In the genomic region with DNA sequence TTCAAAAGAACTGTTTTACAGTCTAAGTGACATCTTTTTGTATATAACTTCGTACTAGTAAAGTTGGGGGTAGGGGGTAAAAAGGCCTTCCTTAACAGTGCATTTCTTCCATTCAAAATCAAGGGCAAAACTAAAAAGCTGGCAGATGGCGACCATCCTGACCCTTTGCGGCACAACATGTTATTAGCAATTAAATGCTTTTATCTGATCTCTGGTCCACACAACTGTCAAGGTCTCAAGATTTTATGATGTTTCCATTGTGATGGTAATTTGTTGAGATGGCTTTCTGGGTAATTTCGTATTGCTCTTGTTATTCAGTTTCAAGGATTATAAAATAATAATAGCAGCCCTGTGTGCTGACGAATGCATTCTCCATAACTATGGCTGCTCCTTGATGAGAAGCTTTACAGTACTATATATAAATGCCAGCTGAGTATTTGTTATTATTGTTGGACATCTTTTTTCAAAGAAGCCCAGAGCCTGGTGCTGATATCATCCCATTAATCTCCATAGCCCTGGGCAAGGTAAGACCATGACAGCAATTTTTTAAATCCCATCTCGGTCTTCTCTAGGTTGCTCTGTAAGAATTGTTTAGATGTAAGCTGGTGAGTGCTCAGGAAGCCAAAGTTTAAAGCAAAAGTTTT, we compare ENCODE assay signal across 20 cellular contexts.
DNase-seq lines count a peak whose midpoint lies in the region; ATAC-seq and TF ChIP-seq lines count a peak whose summit lies in the region.
"Had no signal": no experiment of that assay in that cellular context is flagged by ENCODE, and none has a peak within 500 bp of the region (broad histone marks: within the 10 kb centered on the region; RNA-seq: fewer than 3 reads in every experiment).

No MANE protein-coding gene starts in this region.

- H3K4me1 Mint-ChIP-seq in glutamatergic neuron (ENCODE audit: low read depth, unreplicated experiment) = peaks cover 45% of the 10 kb centered on the region

- H2BK12ac ChIP-seq in trophoblast cell (ENCODE audit: low read length) = no peak overlapping the region

- in situ Hi-C loops in gastrocnemius medialis (cut with MboI; ENCODE audit: low sequenced_read_pairs in 4 of 4) = loop anchor here (5.0 to 25.0 kb wide), 3 partner anchors 333 to 567 kb away; no protein-coding TSS in a partner anchor

- peak overlapping the region; percentile 48 for H3K27ac Mint-ChIP-seq in glutamatergic neuron (ENCODE audit: unreplicated experiment)
- H3K27ac Mint-ChIP-seq: activated T-cell treated with anti-CD3 and anti-CD28 coated beads, Interleukin-2, amount 50 U/mL, for 24 hours had no signal

- H4K12ac ChIP-seq in trophoblast cell (ENCODE audit: low read depth, low read length) = no peak overlapping the region

- POLR2A ChIA-PET in PC-9 (lab: Charles Lee; ENCODE audit: unreplicated experiment) = no interaction called here

- no peaks in the 10 kb centered on the region for H3K9me3 ChIP-seq in gastrocnemius medialis
- H3K9me3 ChIP-seq in PC-9 (ENCODE audit: insufficient read depth, low read depth) = no peaks in the 10 kb centered on the region
- H3K9me3 ChIP-seq in trophoblast cell (ENCODE audit: insufficient read depth, low read depth, low read length) = no peaks in the 10 kb centered on the region
- H3K9me3 ChIP-seq: Peyer's patch had no signal

- no peak overlapping the region for H3K18ac ChIP-seq in trophoblast cell (ENCODE audit: low read length)

- no peak overlapping the region for H3K4ac ChIP-seq in trophoblast cell (ENCODE audit: low read depth, low read length)

- H3F3A ChIP-seq in PC-9 (ENCODE audit: insufficient read depth, low read depth) = no peaks in the 10 kb centered on the region

- H3K79me1 ChIP-seq in trophoblast cell (ENCODE audit: low read length) = no peaks in the 10 kb centered on the region

- no peak overlapping the region for H2AFZ ChIP-seq in PC-9
- H2AFZ ChIP-seq in trophoblast cell (ENCODE audit: insufficient read depth, low read length, poor library complexity) = no peak overlapping the region

- H3K4me2 ChIP-seq in PC-9 (no peak overlapping the region), trophoblast cell (ENCODE audit: low read length) (no peak overlapping the region)

- H3K4me1 ChIP-seq in gastrocnemius medialis (peaks cover 0 to 6% of the 10 kb centered on the region in 2 donors), PC-9 (replicated peaks; ENCODE audit: insufficient read depth) (no peaks in the 10 kb centered on the region), trophoblast cell (ENCODE audit: control insufficient read depth in 1 of 2, insufficient read depth in 2 of 2, low read length in 2 of 2) (peaks cover 5 to 8% of the 10 kb centered on the region in 2 experiments)
- H3K4me1 ChIP-seq: Peyer's patch had no signal

- H3K27ac ChIP-seq in gastrocnemius medialis (peak overlapping the region in 3 of 4 donors; percentile 8 to 50 (median 34)), PC-9 (no peak overlapping the region), trophoblast cell (ENCODE audit: low read depth, low read length) (no peak overlapping the region)
- H3K27ac ChIP-seq: 22Rv1, Peyer's patch had no signal

- H2AK5ac ChIP-seq in trophoblast cell (ENCODE audit: low read length) = no peak overlapping the region

- peaks cover 11% of the 10 kb centered on the region for H3K27me3 Mint-ChIP-seq in glutamatergic neuron (ENCODE audit: unreplicated experiment)
- H3K27me3 Mint-ChIP-seq: activated T-cell treated with anti-CD3 and anti-CD28 coated beads, Interleukin-2, amount 50 U/mL, for 24 hours had no signal

- no peak overlapping the region for H2BK5ac ChIP-seq in trophoblast cell (ENCODE audit: low read depth, low read length, poor library complexity)

- no TSS peak for BruUV-seq in PC-9 (replicated peaks; lab: Mats Ljungman, UMichigan)

- no peak for ATAC-seq in gastrocnemius medialis
- ATAC-seq: activated CD4-positive, CD25-positive, alpha-beta regulatory T cell treated with anti-CD3 and anti-CD28 coated beads, Interleukin-2, amount 50 U/mL, for 24 hours; HCT116 had no signal

- no peak overlapping the region for H3K4me3 Mint-ChIP-seq in glutamatergic neuron (ENCODE audit: unreplicated experiment)
- H3K4me3 Mint-ChIP-seq: activated T-cell treated with anti-CD3 and anti-CD28 coated beads, Interleukin-2, amount 50 U/mL, for 24 hours; CD8-positive, alpha-beta memory T cell had no signal

- H3K9me3 Mint-ChIP-seq in glutamatergic neuron (ENCODE audit: unreplicated experiment) = peaks cover 8% of the 10 kb centered on the region
- H3K9me3 Mint-ChIP-seq: activated T-cell treated with anti-CD3 and anti-CD28 coated beads, Interleukin-2, amount 50 U/mL, for 24 hours; CD8-positive, alpha-beta memory T cell had no signal

- H2BK120ac ChIP-seq in trophoblast cell (ENCODE audit: insufficient read depth, low read length, poor library complexity) = no peak overlapping the region

- CTCF ChIA-PET in PC-9 (lab: Charles Lee) = interaction anchor here (0.6 kb wide), 1 partner anchor 306 kb away, joined by 4 read pairs; no protein-coding TSS in a partner anchor

- H3K79me2 ChIP-seq in PC-9 (ENCODE audit: low read depth) (no peaks in the 10 kb centered on the region), trophoblast cell (ENCODE audit: control insufficient read depth, insufficient read depth, low read length, poor library complexity) (no peaks in the 10 kb centered on the region)

- no peak overlapping the region for H3K14ac ChIP-seq in trophoblast cell (ENCODE audit: low read length)

- H3K9me2 ChIP-seq in PC-9 (ENCODE audit: insufficient read depth) = no peaks in the 10 kb centered on the region

- H4K20me1 ChIP-seq in PC-9 (ENCODE audit: insufficient read depth) = no peaks in the 10 kb centered on the region

- no peak overlapping the region for H4K8ac ChIP-seq in trophoblast cell (ENCODE audit: low read depth, low read length)

- intact Hi-C loops in gastrocnemius medialis (cut with DNase I; ENCODE audit: low total_unique reads) = loop anchor here (5.0 to 10.0 kb wide), 4 partner anchors 87 to 736 kb away; no protein-coding TSS in a partner anchor
- intact Hi-C loops in PC-9 (cut with micrococcal nuclease; ENCODE audit: unreplicated experiment) = loop anchor here (5.0 kb wide), 2 partner anchors 197 to 408 kb away; no protein-coding TSS in a partner anchor

- H3K9ac ChIP-seq in trophoblast cell (ENCODE audit: low read length) = no peak overlapping the region

- DNase-seq in NCI-H1105 treated with DMSO at 0.1 percent for 48 hours (lab: John Stamatoyannopoulos, UW) (peak; percentile 54), NCI-H1105 (lab: John Stamatoyannopoulos, UW) (no peak), NCI-H82 (lab: John Stamatoyannopoulos, UW) (peak; percentile 36), glutamatergic neuron (no peak), gastrocnemius medialis (no peak), PC-9 (no peak), trophoblast cell (no peak), hepatic stellate cell (ENCODE audit: low spot score) (no peak)
- DNase-seq: activated naive CD4-positive, alpha-beta T cell; activated T-cell treated with anti-CD3 and anti-CD28 coated beads, Interleukin-2, amount 50 U/mL, for 24 hours; amygdala; CD8-positive, alpha-beta memory T cell; erythroblast; NCI-H146; Peyer's patch; stimulated activated CD8-positive, alpha-beta memory T cell treated with anti-CD3 and anti-CD28 coated beads, Interleukin-4, amount 100 ng/mL, for 48 hours; T-helper 9 cell had no signal

- H3K4me3 ChIP-seq in gastrocnemius medialis = no peak overlapping the region
- no peak overlapping the region for H3K4me3 ChIP-seq in PC-9
- H3K4me3 ChIP-seq in trophoblast cell (ENCODE audit: low read depth, low read length) = no peak overlapping the region
- H3K4me3 ChIP-seq: Peyer's patch had no signal

- no peaks in the 10 kb centered on the region for H3K27me3 ChIP-seq in gastrocnemius medialis
- no peaks in the 10 kb centered on the region for H3K27me3 ChIP-seq in PC-9 (ENCODE audit: insufficient read depth, low read depth)
- H3K27me3 ChIP-seq in trophoblast cell (ENCODE audit: insufficient read depth, low read length) = no peaks in the 10 kb centered on the region
- H3K27me3 ChIP-seq: Peyer's patch had no signal

- no peaks in the 10 kb centered on the region for H3K36me3 Mint-ChIP-seq in glutamatergic neuron (ENCODE audit: unreplicated experiment)
- H3K36me3 Mint-ChIP-seq: CD8-positive, alpha-beta memory T cell had no signal

- no peak overlapping the region for H3K23ac ChIP-seq in trophoblast cell (ENCODE audit: low read length)

- no peak overlapping the region for H4K91ac ChIP-seq in trophoblast cell (ENCODE audit: low read depth, low read length)

- TF ChIP-seq POLR2A in gastrocnemius medialis (IDR thresholded peaks at IDR 0.05) = no peak

- H3K36me3 ChIP-seq in gastrocnemius medialis = peaks cover 0 to 34% of the 10 kb centered on the region in 2 donors
- no peaks in the 10 kb centered on the region for H3K36me3 ChIP-seq in PC-9 (ENCODE audit: low read depth)
- H3K36me3 ChIP-seq in trophoblast cell (ENCODE audit: control insufficient read depth in 1 of 2, insufficient read depth in 2 of 2, low read length in 2 of 2) = peaks cover 22 to 33% of the 10 kb centered on the region in 2 experiments

- no CpG with 5 or more reads among the region's 6 CpGs for WGBS in trophoblast cell (ENCODE audit: extremely low coverage, insufficient coverage, insufficient read length)

- TF ChIP-seq CTCF in glutamatergic neuron (IDR thresholded peaks at IDR 0.05; ENCODE audit: partially characterized antibody, unreplicated experiment) (no peak), gastrocnemius medialis (IDR thresholded peaks at IDR 0.05 in 4 of 5, conservative IDR thresholded peaks at IDR 0.05 in 1 of 5) (no peak), PC-9 (conservative IDR thresholded peaks at IDR 0.05) (no peak)

Comparison
In these comparisons a context has a peak if more than half of its experiments do, and no peak if none do; other contexts are left out.
1. DNase-seq: peak in NCI-H1105 treated with DMSO at 0.1 percent for 48 hours (single experiment) and NCI-H82 (single experiment); none in NCI-H1105 (single experiment), glutamatergic neuron (single experiment), gastrocnemius medialis (0 of 2), PC-9 (0 of 2), trophoblast cell (0 of 2) and hepatic stellate cell (single experiment).
2. H3K27ac ChIP-seq: peak in gastrocnemius medialis (3 of 4); none in PC-9 (single experiment) and trophoblast cell (single experiment).